8 cellular contexts compared by ENCODE assay signal in the genomic region with DNA sequence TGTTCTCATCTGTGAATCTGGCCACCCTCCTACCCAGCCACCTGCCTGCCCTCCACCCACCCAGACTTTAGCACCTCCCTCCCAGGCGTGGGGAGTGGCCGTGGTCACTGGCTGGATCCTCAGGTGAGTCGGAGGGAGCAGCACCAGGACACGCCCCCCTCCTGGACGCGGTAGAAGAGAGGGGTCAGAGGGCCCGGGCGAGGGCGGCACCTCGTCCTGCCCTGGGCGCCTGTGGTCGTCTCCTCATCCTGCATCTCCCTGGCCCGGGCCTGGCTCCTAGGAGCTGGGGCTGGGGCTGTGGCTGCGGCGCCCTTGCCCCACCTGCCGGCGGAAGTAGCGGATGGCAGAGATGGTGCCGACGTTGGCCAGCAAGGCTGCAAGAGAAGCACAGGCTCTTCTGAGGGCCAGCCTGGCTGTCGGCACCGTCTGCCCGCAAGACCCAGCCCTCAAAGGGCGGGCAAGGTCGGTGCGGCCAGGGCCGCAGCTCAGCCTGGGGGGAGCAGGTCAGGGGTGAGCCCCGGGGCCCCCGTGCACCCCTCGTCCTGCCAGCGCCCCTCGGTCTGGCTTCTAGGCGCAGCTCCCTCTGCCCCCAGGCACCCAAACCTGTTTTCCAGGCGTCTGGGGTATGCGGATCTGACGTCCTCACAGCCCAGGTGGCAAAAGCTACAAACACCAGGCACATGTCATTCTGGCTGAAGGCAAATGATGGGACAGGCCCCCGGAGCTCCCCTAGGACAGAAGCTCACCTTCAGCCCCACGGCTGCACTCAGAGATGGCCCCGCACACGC. TPM values are rescaled to one million over a fixed set of nuclear protein-coding genes. Genes with fewer than 3 reads are reported as not detected.
DNase-seq lines count a peak whose midpoint lies in the region; ATAC-seq, FAIRE-seq and TF ChIP-seq lines count a peak whose summit lies in the region.

No MANE protein-coding gene starts in this region.

- H3K9ac ChIP-seq in Karpas-422 (ENCODE audit: low read length) (no peak overlapping the region), keratinocyte (ENCODE audit: control insufficient read depth, extremely low read depth, insufficient read depth, low read length) (no peak overlapping the region)

- in situ Hi-C loops in astrocyte of the spinal cord (cut with HindIII; ENCODE audit: low sequenced_read_pairs) = no loop called here

- H3K4me2 ChIP-seq in Karpas-422 (ENCODE audit: low read depth, low read length, poor library complexity, severe bottlenecking) = peak overlapping the region; percentile 45
- peak overlapping the region; percentile 69 for H3K4me2 ChIP-seq in keratinocyte (ENCODE audit: control insufficient read depth, extremely low read depth, insufficient read depth, low read depth, low read length)

- no peaks in the 10 kb centered on the region for H3K27me3 ChIP-seq in Karpas-422 (ENCODE audit: low read length)
- peaks cover 18% of the 10 kb centered on the region for H3K27me3 ChIP-seq in keratinocyte (ENCODE audit: control insufficient read depth, extremely low read depth, insufficient read depth, low read length)

- H3K4me3 ChIP-seq in Karpas-422 (ENCODE audit: low read length) (no peak overlapping the region), astrocyte of the spinal cord (ENCODE audit: low read depth, low read length) (no peak overlapping the region), keratinocyte (ENCODE audit: control insufficient read depth in 2 of 3, extremely low read depth in 1 of 3, insufficient read depth in 2 of 3, low read depth in 1 of 3, low read length in 3 of 3) (peak overlapping the region in 1 of 3 experiments; percentile 51)

- H3K9me3 ChIP-seq in Karpas-422 (ENCODE audit: low read length) (no peaks in the 10 kb centered on the region), keratinocyte (ENCODE audit: control insufficient read depth, low read depth, low read length) (no peaks in the 10 kb centered on the region)

- ATAC-seq in HG03521 (IDR thresholded peaks at IDR 0.05; ENCODE audit: unreplicated experiment) = no peak

- dilution Hi-C loops in keratinocyte (cut with MboI; ENCODE audit: extremely low pct_ligation_motif_present, low sequenced_read_pairs) = no loop called here

- H3K4me1 ChIP-seq in Karpas-422 (ENCODE audit: low read length) (peaks cover 6% of the 10 kb centered on the region), keratinocyte (ENCODE audit: control insufficient read depth, extremely low read depth, insufficient read depth, low read length) (peaks cover 4% of the 10 kb centered on the region)

- H2AFZ ChIP-seq in Karpas-422 (ENCODE audit: low read length) (peak overlapping the region; percentile 56; the same call in 1 of the 2 replicates), keratinocyte (ENCODE audit: control insufficient read depth, low read length) (no peak overlapping the region)

- H3K27ac ChIP-seq in 22Rv1 = peak overlapping the region; percentile 63
- no peak overlapping the region for H3K27ac ChIP-seq in Karpas-422 (ENCODE audit: low read length)
- H3K27ac ChIP-seq in keratinocyte (ENCODE audit: control insufficient read depth, insufficient read depth, low read length) = no peak overlapping the region

- H3K9me1 ChIP-seq in keratinocyte (ENCODE audit: control insufficient read depth, extremely low read depth, insufficient read depth, low read length) = no peaks in the 10 kb centered on the region

- DNase-seq in GM10266 (ENCODE audit: extremely low spot score) = peak; percentile 82
- DNase-seq in Karpas-422 = peak; percentile 91
- DNase-seq in SW 1271 (lab: John Stamatoyannopoulos, UW) = peak; percentile 35 to 62
- peak; percentile 73 for DNase-seq in astrocyte of the spinal cord (ENCODE audit: low read depth, low spot score)
- DNase-seq in keratinocyte (ENCODE audit: low read depth, low spot score) = no peak
- peak in 2 of 3 donors; percentile 50 to 57 for DNase-seq in stimulated activated CD4-positive, alpha-beta T cell treated with anti-CD3 and anti-CD28 coated beads, TNF-alpha, amount 100 ng/mL, for 1 hour (ENCODE audit: low read depth in 3 of 3, low spot score in 1 of 3)

- no peaks in the 10 kb centered on the region for H3K9me2 ChIP-seq in Karpas-422 (replicated peaks; ENCODE audit: insufficient read depth, low read length)

- H3K79me2 ChIP-seq in Karpas-422 (ENCODE audit: low read length) (no peaks in the 10 kb centered on the region), keratinocyte (ENCODE audit: control insufficient read depth, insufficient read depth, low read length) (no peaks in the 10 kb centered on the region)

- H4K20me1 ChIP-seq in Karpas-422 (ENCODE audit: insufficient read depth, low read depth, low read length) (no peaks in the 10 kb centered on the region), keratinocyte (ENCODE audit: control insufficient read depth, extremely low read depth, insufficient read depth, low read length) (no peaks in the 10 kb centered on the region)

- FAIRE-seq in keratinocyte (lab: Jason Lieb, UNC) = no peak

- H3K36me3 ChIP-seq in Karpas-422 (ENCODE audit: insufficient read depth, low read length) (no peaks in the 10 kb centered on the region), keratinocyte (ENCODE audit: control insufficient read depth in 2 of 2, extremely low read depth in 1 of 2, insufficient read depth in 2 of 2, low read length in 2 of 2) (peaks cover 0 to 1% of the 10 kb centered on the region in 2 experiments)

- TF ChIP-seq CTCF in 22Rv1 (IDR thresholded peaks at IDR 0.05) (peak; percentile 69), GM10266 (IDR thresholded peaks at IDR 0.05; ENCODE audit: control insufficient read depth, insufficient read depth, low read depth, missing control alignments) (peak; percentile 45), astrocyte of the spinal cord (IDR thresholded peaks at IDR 0.05; ENCODE audit: low read depth, low read length) (peak; percentile 83), keratinocyte (optimal IDR thresholded peaks at IDR 0.05 in 1 of 3, IDR thresholded peaks at IDR 0.05 in 1 of 3, conservative IDR thresholded peaks at IDR 0.05 in 1 of 3; ENCODE audit: extremely low read depth in 1 of 3, insufficient read depth in 2 of 3, low read length in 3 of 3) (peak; percentile 45 to 83 (median 78))

RNA-seq across cellular contexts. Expression of a gene that starts 5.8 kb away (rescaled TPM):
- total RNA-seq in Karpas-422 (2014; rRNA removed; shearing (Covaris generic); ENCODE audit: low replicate concordance) = not detected in 2 replicates
- polyA plus RNA-seq in keratinocyte = not detected in 3 replicates
- not detected for polyA plus RNA-seq in keratinocyte (2011; ENCODE audit: low read depth)
- not detected in 2 replicates for polyA plus RNA-seq in keratinocyte (2011; cell fraction: cytosol; rRNA removed)
- polyA plus RNA-seq in keratinocyte (2011; cell fraction: nucleus; rRNA removed) = not detected in 2 replicates
- 6.3 and 8.5 TPM in 2 replicates for polyA plus RNA-seq in keratinocyte (2012; ENCODE audit: low replicate concordance)
- polyA minus RNA-seq in keratinocyte = not detected in 3 replicates
- not detected for polyA minus RNA-seq in keratinocyte (2011; cell fraction: cytosol; rRNA and poly(A)+ RNA removed)
- not detected in 2 replicates for polyA minus RNA-seq in keratinocyte (2011; cell fraction: nucleus; rRNA and poly(A)+ RNA removed)

RNA-seq across cellular contexts. Expression of a gene that starts 9.8 kb away (rescaled TPM):
- total RNA-seq in Karpas-422 (2014; rRNA removed; shearing (Covaris generic); ENCODE audit: low replicate concordance) = 0.72 TPM in 1 of 2 replicates, not detected in the other
- 2.5 to 4.9 TPM (median 3.8 TPM) in 3 replicates for polyA plus RNA-seq in keratinocyte
- polyA plus RNA-seq in keratinocyte (2011; ENCODE audit: low read depth) = 4.0 TPM
- 1.4 and 4.6 TPM in 2 replicates for polyA plus RNA-seq in keratinocyte (2011; cell fraction: cytosol; rRNA removed)
- 14.0 and 25.9 TPM in 2 replicates for polyA plus RNA-seq in keratinocyte (2011; cell fraction: nucleus; rRNA removed)
- 10.0 and 12.7 TPM in 2 replicates for polyA plus RNA-seq in keratinocyte (2012; ENCODE audit: low replicate concordance)
- polyA minus RNA-seq in keratinocyte = 2.1 to 7.9 TPM (median 2.2 TPM) in 3 replicates
- 5.8 TPM for polyA minus RNA-seq in keratinocyte (2011; cell fraction: cytosol; rRNA and poly(A)+ RNA removed)
- 9.8 and 12.5 TPM in 2 replicates for polyA minus RNA-seq in keratinocyte (2011; cell fraction: nucleus; rRNA and poly(A)+ RNA removed)

RNA-seq across cellular contexts. Expression of a gene that starts 15.7 kb away (rescaled TPM):
- 13.9 and 21.2 TPM in 2 replicates for total RNA-seq in Karpas-422 (2014; rRNA removed; shearing (Covaris generic); ENCODE audit: low replicate concordance)
- 6.5 to 17.8 TPM (median 8.5 TPM) in 3 replicates for polyA plus RNA-seq in keratinocyte
- polyA plus RNA-seq in keratinocyte (2011; ENCODE audit: low read depth) = 2.2 TPM
- 1.7 and 3.4 TPM in 2 replicates for polyA plus RNA-seq in keratinocyte (2011; cell fraction: cytosol; rRNA removed)
- polyA plus RNA-seq in keratinocyte (2011; cell fraction: nucleus; rRNA removed) = 61.4 and 81.3 TPM in 2 replicates
- 7.6 TPM in 2 replicates for polyA plus RNA-seq in keratinocyte (2012; ENCODE audit: low replicate concordance)
- polyA minus RNA-seq in keratinocyte = 3.6 to 4.8 TPM (median 4.2 TPM) in 3 replicates
- polyA minus RNA-seq in keratinocyte (2011; cell fraction: cytosol; rRNA and poly(A)+ RNA removed) = 3.3 TPM
- 12.2 and 13.9 TPM in 2 replicates for polyA minus RNA-seq in keratinocyte (2011; cell fraction: nucleus; rRNA and poly(A)+ RNA removed)

RNA-seq across cellular contexts. Expression of a gene that starts 17.0 kb away (rescaled TPM):
- total RNA-seq in Karpas-422 (2014; rRNA removed; shearing (Covaris generic); ENCODE audit: low replicate concordance) = 32.5 and 63.5 TPM in 2 replicates
- 51.0 to 74.0 TPM (median 51.8 TPM) in 3 replicates for polyA plus RNA-seq in keratinocyte
- polyA plus RNA-seq in keratinocyte (2011; ENCODE audit: low read depth) = 67.1 TPM
- 36.0 and 57.5 TPM in 2 replicates for polyA plus RNA-seq in keratinocyte (2011; cell fraction: cytosol; rRNA removed)
- 85.1 and 88.1 TPM in 2 replicates for polyA plus RNA-seq in keratinocyte (2011; cell fraction: nucleus; rRNA removed)
- polyA plus RNA-seq in keratinocyte (2012; ENCODE audit: low replicate concordance) = 43.6 and 94.6 TPM in 2 replicates
- 74.9 to 110 TPM (median 79.2 TPM) in 3 replicates for polyA minus RNA-seq in keratinocyte
- polyA minus RNA-seq in keratinocyte (2011; cell fraction: cytosol; rRNA and poly(A)+ RNA removed) = 114 TPM
- 55.0 and 58.8 TPM in 2 replicates for polyA minus RNA-seq in keratinocyte (2011; cell fraction: nucleus; rRNA and poly(A)+ RNA removed)

RNA-seq across cellular contexts. Expression of a gene that starts 23.8 kb away (rescaled TPM):
- total RNA-seq in Karpas-422 (2014; rRNA removed; shearing (Covaris generic); ENCODE audit: low replicate concordance) = not detected in 2 replicates
- polyA plus RNA-seq in keratinocyte = 3.0 to 14.7 TPM (median 3.1 TPM) in 3 replicates
- 9.0 TPM for polyA plus RNA-seq in keratinocyte (2011; ENCODE audit: low read depth)
- 4.3 and 19.7 TPM in 2 replicates for polyA plus RNA-seq in keratinocyte (2011; cell fraction: cytosol; rRNA removed)
- polyA plus RNA-seq in keratinocyte (2011; cell fraction: nucleus; rRNA removed) = 35.8 and 69.8 TPM in 2 replicates
- polyA plus RNA-seq in keratinocyte (2012; ENCODE audit: low replicate concordance) = 4.7 and 19.6 TPM in 2 replicates
- 0.35 to 0.79 TPM (median 0.76 TPM) in 3 replicates for polyA minus RNA-seq in keratinocyte
- 22.4 TPM for polyA minus RNA-seq in keratinocyte (2011; cell fraction: cytosol; rRNA and poly(A)+ RNA removed)
- polyA minus RNA-seq in keratinocyte (2011; cell fraction: nucleus; rRNA and poly(A)+ RNA removed) = 5.4 and 11.4 TPM in 2 replicates
